In genomic region chr17:3845361-3845753, GRCh38 we compare ENCODE assay signal across 8 cellular contexts. TPM values are rescaled to one million over a fixed set of nuclear protein-coding genes. Genes with fewer than 3 reads are reported as not detected.
A peak's percentile ranks its signal among the peaks of the same experiment; 100 is the strongest.
DNase-seq lines count a peak whose midpoint lies in the region; ATAC-seq and TF ChIP-seq lines count a peak whose summit lies in the region.

No MANE protein-coding gene starts in this region.

- H3K4me3 ChIP-seq in AG10803 (ENCODE audit: low read length): peak overlapping the region; percentile 80
- peak overlapping the region; percentile 97 for H3K4me3 ChIP-seq in Karpas-422 (ENCODE audit: low read length)
- peak overlapping the region; percentile 91 for H3K4me3 ChIP-seq in fibroblast of pulmonary artery (replicated peaks; ENCODE audit: low read depth, low read length)
- peak overlapping the region; percentile 80 to 97 for H3K4me3 ChIP-seq in neutrophil (ENCODE audit: low read depth in 1 of 2, low read length in 1 of 2)
- peak overlapping the region; percentile 89 for H3K4me3 ChIP-seq in urinary bladder (ENCODE audit: low read depth, low read length)

- H3K79me2 ChIP-seq in Karpas-422 (ENCODE audit: low read length): peaks cover 28% of the 10 kb centered on the region

- ATAC-seq in GM19455 (IDR thresholded peaks at IDR 0.05; ENCODE audit: unreplicated experiment): peak; percentile 24

- H3K9ac ChIP-seq in Karpas-422 (ENCODE audit: low read length): peak overlapping the region; percentile 97

- peak overlapping the region; percentile 82 for H3K4me2 ChIP-seq in Karpas-422 (ENCODE audit: low read depth, low read length, poor library complexity, severe bottlenecking)

- H4K20me1 ChIP-seq in Karpas-422 (ENCODE audit: insufficient read depth, low read depth, low read length): peaks cover 9% of the 10 kb centered on the region

- TF ChIP-seq CTCF in AG10803 (conservative IDR thresholded peaks at IDR 0.05; ENCODE audit: low read length) (no peak), fibroblast of pulmonary artery (IDR thresholded peaks at IDR 0.05; ENCODE audit: low read length, missing control alignments) (no peak), neutrophil (IDR thresholded peaks at IDR 0.05) (no peak)

- DNase-seq in AG10803 (ENCODE audit: low read depth) (peak; percentile 15), Karpas-422 (peak; percentile 65), fibroblast of pulmonary artery (ENCODE audit: low read depth) (peak; percentile 13), COLO668 (lab: John Stamatoyannopoulos, UW; ENCODE audit: unreplicated experiment) (no peak)
- DNase-seq in activated CD8-positive, alpha-beta memory T cell treated with anti-CD3 and anti-CD28 coated beads, Interleukin-2, amount 50 U/mL, for 24 hours (ENCODE audit: extremely low read depth): peak; percentile 21

- H2AFZ ChIP-seq in Karpas-422 (ENCODE audit: low read length): peak overlapping the region; percentile 99

- WGBS in urinary bladder: under 1% methylated on average over 11 of the region's 11 CpGs

- no peaks in the 10 kb centered on the region for H3K9me2 ChIP-seq in Karpas-422 (replicated peaks; ENCODE audit: insufficient read depth, low read length)

- H3K27me3 ChIP-seq in Karpas-422 (ENCODE audit: low read length): no peaks in the 10 kb centered on the region
- H3K27me3 ChIP-seq in neutrophil: no peaks in the 10 kb centered on the region

- H3K9me3 ChIP-seq in Karpas-422 (ENCODE audit: low read length) (no peaks in the 10 kb centered on the region), neutrophil (no peaks in the 10 kb centered on the region)

- H3K4me1 ChIP-seq in Karpas-422 (ENCODE audit: low read length) (peaks cover 16% of the 10 kb centered on the region), neutrophil (ENCODE audit: control insufficient read depth in 1 of 2, insufficient read depth in 1 of 2, low read depth in 1 of 2, low read length in 1 of 2) (peaks cover 38 to 43% of the 10 kb centered on the region in 2 experiments), urinary bladder (ENCODE audit: insufficient read depth) (no peaks in the 10 kb centered on the region)

- H3K36me3 ChIP-seq in Karpas-422 (ENCODE audit: insufficient read depth, low read length) (peaks cover 3% of the 10 kb centered on the region; the same call in 1 of the 2 replicates), neutrophil (peaks cover 10% of the 10 kb centered on the region), urinary bladder (ENCODE audit: insufficient read depth) (no peaks in the 10 kb centered on the region)

- H3K27ac ChIP-seq in Karpas-422 (ENCODE audit: low read length) (peak overlapping the region; percentile 17; the same call in 1 of the 2 replicates), neutrophil (peak overlapping the region; percentile 82), urinary bladder (ENCODE audit: low read depth) (peak overlapping the region; percentile 35)

RNA-seq across cellular contexts. Expression of gene NCBP3, which starts 0.7 kb away (rescaled TPM):
- total RNA-seq in Karpas-422 (2014; rRNA removed; shearing (Covaris generic); ENCODE audit: low replicate concordance): 10.1 and 17.0 TPM in 2 replicates
- total RNA-seq in urinary bladder: 42.0 TPM
- polyA plus RNA-seq in urinary bladder: 21.2 TPM

RNA-seq across cellular contexts. Expression of gene ITGAE, which starts 44.4 kb away (rescaled TPM):
- total RNA-seq in Karpas-422 (2014; rRNA removed; shearing (Covaris generic); ENCODE audit: low replicate concordance): 20.6 and 51.3 TPM in 2 replicates
- 14.0 TPM for total RNA-seq in urinary bladder
- 34.6 TPM for polyA plus RNA-seq in urinary bladder

RNA-seq across cellular contexts. Expression of gene CAMKK1, which starts 47.5 kb away (rescaled TPM):
- total RNA-seq in Karpas-422 (2014; rRNA removed; shearing (Covaris generic); ENCODE audit: low replicate concordance): 0.07 and 0.58 TPM in 2 replicates
- 5.8 TPM for total RNA-seq in urinary bladder
- 13.6 TPM for polyA plus RNA-seq in urinary bladder

Comparison
In these comparisons a context has a peak if more than half of its experiments do, and no peak if none do; other contexts are left out.
1. H3K27ac ChIP-seq: peak in every context shown above with its lines; median percentile 82 in neutrophil; 35 in urinary bladder; 17 in Karpas-422.